ENCODE assay signal across 9 cellular contexts in the genomic region with DNA sequence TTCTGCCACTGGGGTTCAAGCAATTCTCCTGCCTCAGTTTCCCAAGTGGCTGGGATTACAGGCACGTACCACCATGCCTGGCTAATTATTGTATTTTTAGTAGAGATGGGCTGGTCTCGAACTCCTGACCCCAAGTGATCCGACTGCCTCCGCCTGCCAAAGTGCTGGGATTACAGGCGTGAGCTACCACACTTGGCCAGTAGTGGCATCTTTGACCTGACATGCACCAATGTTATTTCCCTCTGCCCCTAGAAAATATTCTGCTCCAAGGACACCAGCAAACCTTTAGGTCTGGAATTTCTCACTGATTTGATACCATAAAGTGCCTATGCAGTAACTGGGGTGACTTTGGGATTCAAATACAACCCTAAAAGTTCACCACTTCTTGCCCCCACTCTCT.
A peak's percentile ranks its signal among the peaks of the same experiment; 100 is the strongest.
DNase-seq lines count a peak whose midpoint lies in the region; TF ChIP-seq lines count a peak whose summit lies in the region.
"Had no signal": no experiment of that assay in that cellular context is flagged by ENCODE, and none has a peak within 500 bp of the region (broad histone marks: within the 10 kb centered on the region; RNA-seq: fewer than 3 reads in every experiment).

No MANE protein-coding gene starts in this region.

- BruUV-seq in Caco-2 (replicated peaks; lab: Mats Ljungman, UMichigan) = no TSS peak

- H3F3A ChIP-seq in Loucy (ENCODE audit: low read depth) = peaks cover 26% of the 10 kb centered on the region

- H3K27me3 ChIP-seq in Caco-2 (replicated peaks; ENCODE audit: control insufficient read depth, insufficient read depth, low read length) = no peaks in the 10 kb centered on the region
- H3K27me3 ChIP-seq in Loucy (ENCODE audit: insufficient read depth, low read length, poor library complexity, severe bottlenecking) = no peaks in the 10 kb centered on the region
- H3K27me3 ChIP-seq in colonic mucosa = no peaks in the 10 kb centered on the region
- no peaks in the 10 kb centered on the region for H3K27me3 ChIP-seq in skeletal muscle tissue (ENCODE audit: control insufficient read depth in 3 of 3, insufficient read depth in 3 of 3, low read length in 3 of 3)

- no peaks in the 10 kb centered on the region for H4K20me1 ChIP-seq in Loucy (ENCODE audit: insufficient read depth, low read length, poor library complexity, severe bottlenecking)

- H3K27ac ChIP-seq in colonic mucosa = no peak overlapping the region
- peak overlapping the region; percentile 87 for H3K27ac ChIP-seq in skeletal muscle tissue (ENCODE audit: low read depth, low read length)
- H3K27ac ChIP-seq: parathyroid adenoma had no signal

- peak overlapping the region; percentile 77 for H3K9ac ChIP-seq in Loucy (ENCODE audit: low read depth, low read length, poor library complexity, severe bottlenecking)
- no peak overlapping the region for H3K9ac ChIP-seq in colonic mucosa (ENCODE audit: low read depth in 2 of 2, low read length in 2 of 2)
- no peak overlapping the region for H3K9ac ChIP-seq in skeletal muscle tissue (ENCODE audit: low read depth in 1 of 3, low read length in 3 of 3)
- H3K9ac ChIP-seq: parathyroid adenoma had no signal

- no peaks in the 10 kb centered on the region for H3K9me3 ChIP-seq in Caco-2
- no peaks in the 10 kb centered on the region for H3K9me3 ChIP-seq in Loucy (ENCODE audit: insufficient read depth, low read depth, low read length)
- H3K9me3 ChIP-seq in colonic mucosa = no peaks in the 10 kb centered on the region
- no peaks in the 10 kb centered on the region for H3K9me3 ChIP-seq in skeletal muscle tissue (ENCODE audit: control insufficient read depth in 3 of 3, low read length in 3 of 3)

- peaks cover 100% of the 10 kb centered on the region for H3K36me3 Mint-ChIP-seq in Caco-2 (ENCODE audit: insufficient read depth, unreplicated experiment)

- no peak overlapping the region for H3K4me3 Mint-ChIP-seq in Caco-2 (ENCODE audit: unreplicated experiment)

- CTCF ChIA-PET in Caco-2 (lab: Charles Lee) = interaction anchor here (0.6 to 1.2 kb wide), 3 partner anchors 42 to 251 kb away, joined by 3 read pairs; no protein-coding TSS in a partner anchor

- H3K4me2 ChIP-seq in Loucy (ENCODE audit: low read depth, low read length, poor library complexity, severe bottlenecking) = peak overlapping the region; percentile 85

- H3K79me2 ChIP-seq in Loucy (ENCODE audit: insufficient read depth, low read length) = peaks cover 43% of the 10 kb centered on the region
- H3K79me2 ChIP-seq: parathyroid adenoma had no signal

- peaks cover 45% of the 10 kb centered on the region for H3K4me1 Mint-ChIP-seq in Caco-2 (ENCODE audit: low read depth, unreplicated experiment)

- DNase-seq in Caco-2 (no peak), colonic mucosa (peak; percentile 22), SW480 (ENCODE audit: low spot score) (no peak), D341Med (ENCODE audit: low spot score) (no peak), NCI-H1105 treated with DMSO at 0.1 percent for 48 hours (lab: John Stamatoyannopoulos, UW) (no peak)
- DNase-seq: OCI-M1 had no signal

- H3K4me3 ChIP-seq in Caco-2 (ENCODE audit: low read depth, low read length) = no peak overlapping the region
- H3K4me3 ChIP-seq in Loucy (ENCODE audit: low read length, poor library complexity, severe bottlenecking) = no peak overlapping the region
- no peak overlapping the region for H3K4me3 ChIP-seq in colonic mucosa
- H3K4me3 ChIP-seq in skeletal muscle tissue (ENCODE audit: low read length in 3 of 3) = no peak overlapping the region

- no peaks in the 10 kb centered on the region for H3K27me3 Mint-ChIP-seq in Caco-2 (ENCODE audit: insufficient read depth, unreplicated experiment)

- peaks cover 14% of the 10 kb centered on the region for H3K36me3 ChIP-seq in Caco-2 (ENCODE audit: control insufficient read depth, insufficient read depth, low read length)
- peaks cover 44% of the 10 kb centered on the region for H3K36me3 ChIP-seq in Loucy (ENCODE audit: insufficient read depth, low read length)
- peaks cover 2% of the 10 kb centered on the region for H3K36me3 ChIP-seq in colonic mucosa
- H3K36me3 ChIP-seq in skeletal muscle tissue (ENCODE audit: control insufficient read depth in 3 of 3, insufficient read depth in 3 of 3, low read length in 3 of 3) = peaks cover 7 to 18% (median 8%) of the 10 kb centered on the region in 3 donors

- intact Hi-C loops in Caco-2 (cut with micrococcal nuclease; ENCODE audit: unreplicated experiment) = no loop called here
- intact Hi-C loops in colonic mucosa (cut with DNase I) = no loop called here

- H3K27ac Mint-ChIP-seq in Caco-2 (ENCODE audit: unreplicated experiment) = peak overlapping the region; percentile 42

- no peak overlapping the region for H2AFZ ChIP-seq in Loucy (ENCODE audit: low read length)
- H2AFZ ChIP-seq: parathyroid adenoma had no signal

- peaks cover 7% of the 10 kb centered on the region for H3K9me3 Mint-ChIP-seq in Caco-2 (ENCODE audit: unreplicated experiment)

- POLR2A ChIA-PET in Caco-2 (lab: Charles Lee) = no interaction called here

- TF ChIP-seq CTCF in Caco-2 (IDR thresholded peaks at IDR 0.05; ENCODE audit: insufficient read depth in 1 of 2, low read depth in 1 of 2, low read length in 1 of 2, severe bottlenecking in 1 of 2, unreplicated experiment in 1 of 2) = peak; percentile 1 to 28
- peak; percentile 41; the same call in 1 of the 2 replicates for TF ChIP-seq CTCF in Loucy (conservative IDR thresholded peaks at IDR 0.05; ENCODE audit: low read length)
- TF ChIP-seq CTCF in colonic mucosa (IDR thresholded peaks at IDR 0.05) = no peak

- H3K4me1 ChIP-seq in Caco-2 (peaks cover 45% of the 10 kb centered on the region), Loucy (ENCODE audit: insufficient read depth, low read length, poor library complexity, severe bottlenecking) (peaks cover 68% of the 10 kb centered on the region), colonic mucosa (peaks cover 11% of the 10 kb centered on the region), skeletal muscle tissue (ENCODE audit: control insufficient read depth in 3 of 3, insufficient read depth in 3 of 3, low read length in 3 of 3) (peaks cover 63 to 65% (median 64%) of the 10 kb centered on the region in 3 donors)

- H3K9me2 ChIP-seq in Loucy (replicated peaks; ENCODE audit: low read depth, low read length) = no peaks in the 10 kb centered on the region
